ENCODE assay signal across 13 cellular contexts in the genomic region with DNA sequence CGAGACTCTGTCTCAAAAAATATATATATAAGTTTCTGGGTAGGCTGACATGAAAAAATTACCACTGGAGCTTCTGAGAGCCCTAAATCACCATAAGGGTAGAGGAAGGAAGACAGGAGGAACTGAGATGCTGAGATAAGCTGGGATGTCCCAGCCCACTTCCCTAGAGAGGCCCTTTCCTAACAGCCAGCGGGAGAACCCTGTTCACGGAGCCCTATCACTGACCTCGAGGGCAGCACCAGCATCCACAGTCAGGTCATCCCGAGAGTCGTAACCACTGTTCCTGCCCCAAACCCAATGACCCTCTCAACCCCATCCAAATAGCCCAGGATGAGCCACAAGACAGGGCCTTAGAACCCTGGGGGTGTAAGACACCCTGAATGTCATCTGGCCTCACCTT.
DNase-seq lines count a peak whose midpoint lies in the region; ATAC-seq, FAIRE-seq and TF ChIP-seq lines count a peak whose summit lies in the region.
"Had no signal": no experiment of that assay in that cellular context is flagged by ENCODE, and none has a peak within 500 bp of the region (broad histone marks: within the 10 kb centered on the region; RNA-seq: fewer than 3 reads in every experiment).

No MANE protein-coding gene starts in this region.

- peak overlapping the region; percentile 30 for H3K27ac ChIP-seq in CD4-positive, alpha-beta memory T cell (ENCODE audit: low read depth, low read length)
- no peak overlapping the region for H3K27ac ChIP-seq in brain microvascular endothelial cell
- H3K27ac ChIP-seq: PC-9 had no signal

- intact Hi-C loops in CD4-positive, alpha-beta memory T cell (cut with micrococcal nuclease) = no loop called here
- intact Hi-C loops in activated T-helper 2 cell treated with anti-CD3 and anti-CD28 coated beads, Interferon-gamma antibody, Interleukin-2, Interleukin-4, amounts not matched to agents 10 μg/mL and 5 μg/mL and 100 μg/mL, durations not matched to agents 14 hours and 24 hours and 36 hours (cut with micrococcal nuclease) = no loop called here

- TF ChIP-seq POLR2A in GM12891 (IDR thresholded peaks at IDR 0.05; ENCODE audit: low read depth, low read length) = no peak

- CTCF ChIA-PET in CD4-positive, alpha-beta memory T cell (lab: Charles Lee; ENCODE audit: partially characterized antibody) = interaction anchor here (1.2 to 15.6 kb wide), 6 partner anchors 9 to 52 kb away, joined by 3 to 494 read pairs (median 10); no protein-coding TSS in a partner anchor

- no peaks in the 10 kb centered on the region for H3K9me3 ChIP-seq in CD4-positive, alpha-beta memory T cell (ENCODE audit: control insufficient read depth in 1 of 2, low read length in 2 of 2)
- H3K9me3 ChIP-seq: testis had no signal

- ATAC-seq in natural killer cell treated with Interleukin-12 subunit alpha and Interleukin-12 subunit beta and Interleukin-15 and Interleukin-18, amount 100 ng/mL, for 72 hours = no peak
- ATAC-seq in HG03280 (IDR thresholded peaks at IDR 0.05; ENCODE audit: unreplicated experiment) = no peak

- no peak for DNase-seq in CD4-positive, alpha-beta memory T cell
- no peak for DNase-seq in GM12891 (ENCODE audit: insufficient read length, low spot score)
- no peak for DNase-seq in activated T-helper 2 cell treated with anti-CD3 and anti-CD28 coated beads, Interferon-gamma antibody, Interleukin-2, Interleukin-4, amounts not matched to agents 10 μg/mL and 5 μg/mL and 100 μg/mL, durations not matched to agents 14 hours and 24 hours and 36 hours (ENCODE audit: low spot score)
- peak; percentile 22 for DNase-seq in natural killer cell treated with Interleukin-12 subunit alpha and Interleukin-12 subunit beta and Interleukin-15 and Interleukin-18, amount 100 ng/mL, for 72 hours (ENCODE audit: low spot score)
- no peak for DNase-seq in NCI-H1436 treated with DMSO at 0.1 percent for 48 hours (lab: John Stamatoyannopoulos, UW)
- no peak for DNase-seq in brain microvascular endothelial cell
- DNase-seq: effector CD8-positive, alpha-beta T cell; MM.1S; NCI-H226; PC-9; testis had no signal

- no peak for FAIRE-seq in GM12891 (lab: Jason Lieb, UNC)
- FAIRE-seq: D721Med had no signal

- H3K27me3 Mint-ChIP-seq in CD4-positive, alpha-beta memory T cell = no peaks in the 10 kb centered on the region
- H3K27me3 Mint-ChIP-seq in activated T-helper 2 cell treated with anti-CD3 and anti-CD28 coated beads, Interferon-gamma antibody, Interleukin-2, Interleukin-4, amounts not matched to agents 10 μg/mL and 5 μg/mL and 100 μg/mL, durations not matched to agents 14 hours and 24 hours and 36 hours (ENCODE audit: low read depth) = no peaks in the 10 kb centered on the region
- no peaks in the 10 kb centered on the region for H3K27me3 Mint-ChIP-seq in natural killer cell treated with Interleukin-12 subunit alpha and Interleukin-12 subunit beta and Interleukin-15 and Interleukin-18, amount 100 ng/mL, for 72 hours

- in situ Hi-C loops in brain microvascular endothelial cell (cut with HindIII; ENCODE audit: low pct_ligation_motif_present, low sequenced_read_pairs) = no loop called here

- POLR2A ChIA-PET in CD4-positive, alpha-beta memory T cell (lab: Charles Lee; ENCODE audit: partially characterized antibody) = interaction anchor here (0.9 to 17.7 kb wide), 7 partner anchors 9 to 52 kb away, joined by 3 to 374 read pairs (median 4); no protein-coding TSS in a partner anchor

- H3K27ac Mint-ChIP-seq in CD4-positive, alpha-beta memory T cell = peak overlapping the region; percentile 93 to 100 (median 97)
- peak overlapping the region; percentile 96 for H3K27ac Mint-ChIP-seq in activated T-helper 2 cell treated with anti-CD3 and anti-CD28 coated beads, Interferon-gamma antibody, Interleukin-2, Interleukin-4, amounts not matched to agents 10 μg/mL and 5 μg/mL and 100 μg/mL, durations not matched to agents 14 hours and 24 hours and 36 hours
- peak overlapping the region; percentile 84 to 99 for H3K27ac Mint-ChIP-seq in natural killer cell treated with Interleukin-12 subunit alpha and Interleukin-12 subunit beta and Interleukin-15 and Interleukin-18, amount 100 ng/mL, for 72 hours

- H3K4me1 ChIP-seq in CD4-positive, alpha-beta memory T cell (ENCODE audit: insufficient read depth, low read length) = peaks cover 98% of the 10 kb centered on the region

- H3K36me3 Mint-ChIP-seq in CD4-positive, alpha-beta memory T cell = peaks cover 3 to 36% of the 10 kb centered on the region in 2 donors
- H3K36me3 Mint-ChIP-seq in activated T-helper 2 cell treated with anti-CD3 and anti-CD28 coated beads, Interferon-gamma antibody, Interleukin-2, Interleukin-4, amounts not matched to agents 10 μg/mL and 5 μg/mL and 100 μg/mL, durations not matched to agents 14 hours and 24 hours and 36 hours (ENCODE audit: low read depth) = peaks cover 48% of the 10 kb centered on the region
- no peaks in the 10 kb centered on the region for H3K36me3 Mint-ChIP-seq in natural killer cell treated with Interleukin-12 subunit alpha and Interleukin-12 subunit beta and Interleukin-15 and Interleukin-18, amount 100 ng/mL, for 72 hours

- H3K27me3 ChIP-seq in CD4-positive, alpha-beta memory T cell (ENCODE audit: insufficient read depth, low read length) = no peaks in the 10 kb centered on the region
- H3K27me3 ChIP-seq in brain microvascular endothelial cell (replicated peaks) = no peaks in the 10 kb centered on the region
- H3K27me3 ChIP-seq: testis had no signal

- H3K9me3 Mint-ChIP-seq in CD4-positive, alpha-beta memory T cell = no peaks in the 10 kb centered on the region
- H3K9me3 Mint-ChIP-seq in activated T-helper 2 cell treated with anti-CD3 and anti-CD28 coated beads, Interferon-gamma antibody, Interleukin-2, Interleukin-4, amounts not matched to agents 10 μg/mL and 5 μg/mL and 100 μg/mL, durations not matched to agents 14 hours and 24 hours and 36 hours = no peaks in the 10 kb centered on the region
- no peaks in the 10 kb centered on the region for H3K9me3 Mint-ChIP-seq in natural killer cell treated with Interleukin-12 subunit alpha and Interleukin-12 subunit beta and Interleukin-15 and Interleukin-18, amount 100 ng/mL, for 72 hours

- H3K4me3 Mint-ChIP-seq in CD4-positive, alpha-beta memory T cell = peak overlapping the region in 6 of 8 donors; percentile 7 to 87 (median 25)
- H3K4me3 Mint-ChIP-seq in activated T-helper 2 cell treated with anti-CD3 and anti-CD28 coated beads, Interferon-gamma antibody, Interleukin-2, Interleukin-4, amounts not matched to agents 10 μg/mL and 5 μg/mL and 100 μg/mL, durations not matched to agents 14 hours and 24 hours and 36 hours (ENCODE audit: low read depth) = no peak overlapping the region
- no peak overlapping the region for H3K4me3 Mint-ChIP-seq in natural killer cell treated with Interleukin-12 subunit alpha and Interleukin-12 subunit beta and Interleukin-15 and Interleukin-18, amount 100 ng/mL, for 72 hours

- no peak for TF ChIP-seq CTCF in brain microvascular endothelial cell (IDR thresholded peaks at IDR 0.05; ENCODE audit: low read depth, low read length, missing control alignments)

- peaks cover 7% of the 10 kb centered on the region for H3K36me3 ChIP-seq in CD4-positive, alpha-beta memory T cell (ENCODE audit: insufficient read depth, low read length)
- no peaks in the 10 kb centered on the region for H3K36me3 ChIP-seq in brain microvascular endothelial cell (replicated peaks)

- H3K4me3 ChIP-seq in CD4-positive, alpha-beta memory T cell (ENCODE audit: low read length in 2 of 2) = no peak overlapping the region
- no peak overlapping the region for H3K4me3 ChIP-seq in brain microvascular endothelial cell (ENCODE audit: low read depth, low read length)
- H3K4me3 ChIP-seq: PC-9, testis had no signal

- H3K4me1 Mint-ChIP-seq in CD4-positive, alpha-beta memory T cell = peaks cover 72 to 97% (median 91%) of the 10 kb centered on the region in 4 donors
- peaks cover 64% of the 10 kb centered on the region for H3K4me1 Mint-ChIP-seq in activated T-helper 2 cell treated with anti-CD3 and anti-CD28 coated beads, Interferon-gamma antibody, Interleukin-2, Interleukin-4, amounts not matched to agents 10 μg/mL and 5 μg/mL and 100 μg/mL, durations not matched to agents 14 hours and 24 hours and 36 hours (ENCODE audit: low read depth)
- peaks cover 71 to 74% of the 10 kb centered on the region in 2 donors for H3K4me1 Mint-ChIP-seq in natural killer cell treated with Interleukin-12 subunit alpha and Interleukin-12 subunit beta and Interleukin-15 and Interleukin-18, amount 100 ng/mL, for 72 hours (ENCODE audit: low read depth in 2 of 2)

TF ChIP-seq in GM12891, 5 proteins besides CTCF, POLR2A, EP300 and RAD21:
- no peak for TF ChIP-seq PAX5 (IDR thresholded peaks at IDR 0.05; ENCODE audit: insufficient read depth, low read length, severe bottlenecking)
- TF ChIP-seq SPI1 (IDR thresholded peaks at IDR 0.05; ENCODE audit: low read depth, low read length) = peak; percentile 30; the same call in 1 of the 2 replicates

Comparison
In these comparisons a context has a peak if more than half of its experiments do, and no peak if none do; other contexts are left out.
1. H3K4me3 Mint-ChIP-seq: peak in CD4-positive, alpha-beta memory T cell (6 of 8); none in activated T-helper 2 cell treated with anti-CD3 and anti-CD28 coated beads, Interferon-gamma antibody, Interleukin-2, Interleukin-4, amounts not matched to agents 10 μg/mL and 5 μg/mL and 100 μg/mL, durations not matched to agents 14 hours and 24 hours and 36 hours (single experiment) and natural killer cell treated with Interleukin-12 subunit alpha and Interleukin-12 subunit beta and Interleukin-15 and Interleukin-18, amount 100 ng/mL, for 72 hours (single experiment).
2. Peak in every context shown above with its lines, with median percentiles within 50 percentile points of each other: H3K27ac Mint-ChIP-seq.